In the genomic region with DNA sequence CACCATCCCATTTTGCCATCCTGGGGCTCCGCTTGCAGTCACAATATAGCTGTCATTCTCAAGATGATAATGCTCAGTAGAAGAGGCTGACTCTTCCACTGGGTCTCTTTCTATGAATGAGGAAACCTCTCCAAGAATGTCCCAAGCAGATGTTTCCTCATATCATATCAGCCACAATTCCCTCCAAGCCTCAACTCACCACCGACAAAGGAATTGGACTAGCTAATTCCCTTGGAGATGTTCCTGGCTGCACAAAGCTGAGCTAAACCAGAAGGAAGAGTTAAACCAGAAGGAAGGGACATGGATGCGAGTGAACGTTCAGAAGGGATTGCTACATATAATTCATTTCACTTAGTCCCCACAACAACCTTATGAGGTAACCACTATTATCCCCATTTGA, we compare ENCODE assay signal across 28 cellular contexts.
DNase-seq lines count a peak whose midpoint lies in the region; ATAC-seq, FAIRE-seq and TF ChIP-seq lines count a peak whose summit lies in the region.
"Had no signal": no experiment of that assay in that cellular context is flagged by ENCODE, and none has a peak within 500 bp of the region (broad histone marks: within the 10 kb centered on the region; RNA-seq: fewer than 3 reads in every experiment).

No MANE protein-coding gene starts in this region.

- H3K4me3 Mint-ChIP-seq in MCF 10A (ENCODE audit: unreplicated experiment), result no peak overlapping the region
- no peak overlapping the region for H3K4me3 Mint-ChIP-seq in activated CD8-positive, alpha-beta memory T cell treated with anti-CD3 and anti-CD28 coated beads, Interleukin-2, amount 10 ng/mL, durations not matched to agents 7 days and 5 days
- H3K4me3 Mint-ChIP-seq: dendritic cell treated with granulocyte-macrophage colony-stimulating factor and Interleukin-4, amounts not matched to agents 40 ng/mL and 50 ng/mL, for 4 days; IgD-negative memory B cell; natural killer cell; T-helper 17 cell had no signal

- 45 to 53% methylated on average over 4 of the region's 4 CpGs for whole genome bisulfite sequencing in heart right ventricle, 2 donors

- no TSS peak for BruUV-seq in MCF 10A (replicated peaks; lab: Mats Ljungman, UMichigan)

- intact Hi-C loops in MCF 10A (cut with micrococcal nuclease), result no loop called here
- intact Hi-C loops in breast epithelium (cut with DNase I; ENCODE audit: low total_unique reads), result loop anchor here (10.0 kb wide), 1 partner anchor 50 kb away; no protein-coding TSS in a partner anchor
- intact Hi-C loops in heart right ventricle (cut with DNase I), result loop anchor here in 2 of 10 donors (5.0 kb wide), 1 partner anchor 57 kb away; no protein-coding TSS in a partner anchor

- in situ Hi-C loops in astrocyte of the spinal cord (cut with HindIII; ENCODE audit: low sequenced_read_pairs), result no loop called here

- H3K4me1 Mint-ChIP-seq in MCF 10A (ENCODE audit: insufficient read depth, unreplicated experiment), result peaks cover 54% of the 10 kb centered on the region
- no peaks in the 10 kb centered on the region for H3K4me1 Mint-ChIP-seq in activated CD8-positive, alpha-beta memory T cell treated with anti-CD3 and anti-CD28 coated beads, Interleukin-2, amount 10 ng/mL, durations not matched to agents 7 days and 5 days
- H3K4me1 Mint-ChIP-seq: IgD-negative memory B cell, natural killer cell had no signal

- no peak overlapping the region for H3K27ac ChIP-seq in breast epithelium
- H3K27ac ChIP-seq in heart right ventricle, result no peak overlapping the region
- H3K27ac ChIP-seq: adrenal gland, left lung, pancreas, right lobe of liver had no signal

- no peak overlapping the region for H3K27ac Mint-ChIP-seq in MCF 10A (ENCODE audit: low read depth, unreplicated experiment)
- no peak overlapping the region for H3K27ac Mint-ChIP-seq in activated CD8-positive, alpha-beta memory T cell treated with anti-CD3 and anti-CD28 coated beads, Interleukin-2, amount 10 ng/mL, durations not matched to agents 7 days and 5 days
- H3K27ac Mint-ChIP-seq: dendritic cell treated with granulocyte-macrophage colony-stimulating factor and Interleukin-4, amounts not matched to agents 40 ng/mL and 50 ng/mL, for 4 days; IgD-negative memory B cell; natural killer cell; T-helper 17 cell had no signal

- POLR2A ChIA-PET in MCF 10A (lab: Yijun Ruan, JAX), result interaction anchor here (0.9 to 1.8 kb wide), 6 partner anchors 13 to 66 kb away, joined by 3 to 9 read pairs (median 5); no protein-coding TSS in a partner anchor

- peak in 6 of 8 donors; percentile 31 to 59 (median 50) for ATAC-seq in heart right ventricle
- ATAC-seq in activated CD8-positive, alpha-beta memory T cell treated with anti-CD3 and anti-CD28 coated beads, Interleukin-2, amount 10 ng/mL, durations not matched to agents 7 days and 5 days, result no peak
- ATAC-seq: natural killer cell, right lobe of liver, T-helper 17 cell had no signal

- no peaks in the 10 kb centered on the region for H3K27me3 Mint-ChIP-seq in MCF 10A (ENCODE audit: insufficient read depth, unreplicated experiment)
- peaks cover 33% of the 10 kb centered on the region for H3K27me3 Mint-ChIP-seq in activated CD8-positive, alpha-beta memory T cell treated with anti-CD3 and anti-CD28 coated beads, Interleukin-2, amount 10 ng/mL, durations not matched to agents 7 days and 5 days

- CTCF ChIA-PET in MCF 10A (lab: Yijun Ruan, JAX), result interaction anchor here (0.6 to 0.9 kb wide), 2 partner anchors 24 to 255 kb away, joined by 4 to 6 read pairs; no protein-coding TSS in a partner anchor
- CTCF ChIA-PET in activated CD8-positive, alpha-beta memory T cell treated with anti-CD3 and anti-CD28 coated beads, Interleukin-2, amount 10 ng/mL, durations not matched to agents 7 days and 5 days (lab: Charles Lee), result no interaction called here

- TF ChIP-seq CTCF in MCF 10A (IDR thresholded peaks at IDR 0.05; ENCODE audit: unreplicated experiment), result no peak
- no peak for TF ChIP-seq CTCF in breast epithelium (IDR thresholded peaks at IDR 0.05)
- no peak for TF ChIP-seq CTCF in astrocyte of the spinal cord (IDR thresholded peaks at IDR 0.05; ENCODE audit: low read depth, low read length)
- no peak for TF ChIP-seq CTCF in heart right ventricle (IDR thresholded peaks at IDR 0.05)

- H3K4me1 ChIP-seq in breast epithelium (no peaks in the 10 kb centered on the region), heart right ventricle (peaks cover 0 to 42% (median 20%) of the 10 kb centered on the region in 9 donors)

- H3K9me3 ChIP-seq in breast epithelium, result no peaks in the 10 kb centered on the region
- peaks cover 0 to 7% (median 0%) of the 10 kb centered on the region in 11 donors for H3K9me3 ChIP-seq in heart right ventricle
- H3K9me3 ChIP-seq: adrenal gland, left lung, pancreas, right lobe of liver, transverse colon had no signal

- peak; percentile 8 for DNase-seq in MCF 10A (ENCODE audit: unreplicated experiment)
- DNase-seq in breast epithelium (ENCODE audit: low spot score in 2 of 2), result no peak
- peak; percentile 23 for DNase-seq in astrocyte of the spinal cord (ENCODE audit: low read depth, low spot score)
- DNase-seq in heart right ventricle, result no peak
- no peak for DNase-seq in urothelium cell line (ENCODE audit: low spot score)
- no peak for DNase-seq in stimulated activated CD4-positive, alpha-beta T cell treated with anti-CD3 and anti-CD28 coated beads, Interleukin-15, amount 100 ng/mL, for 24 hours
- no peak for DNase-seq in activated CD8-positive, alpha-beta memory T cell treated with anti-CD3 and anti-CD28 coated beads, Interleukin-2, amount 10 ng/mL, durations not matched to agents 7 days and 5 days
- no peak for DNase-seq in islet precursor cell
- DNase-seq: 8988T; activated CD4-positive, alpha-beta T cell treated with anti-CD3 and anti-CD28 coated beads for 4 hours; activated naive CD4-positive, alpha-beta T cell; activated T-cell treated with anti-CD3 and anti-CD28 coated beads, Interleukin-2, amount 50 U/mL, for 48 hours; adrenal gland; caudate nucleus; GDM1; left lung; midbrain; MM.1S; natural killer cell; NCI-H1417 treated with DMSO at 0.1 percent for 48 hours; NCI-H2107; NCI-H510A treated with DMSO at 0.1 percent for 48 hours; pancreas; right lobe of liver; T-helper 17 cell; transverse colon had no signal

- H3K36me3 ChIP-seq in breast epithelium, result no peaks in the 10 kb centered on the region
- H3K36me3 ChIP-seq in heart right ventricle, result no peaks in the 10 kb centered on the region
- H3K36me3 ChIP-seq: adrenal gland, left lung, pancreas, right lobe of liver, transverse colon had no signal

- peak; percentile 40 for FAIRE-seq in urothelium cell line (lab: Jason Lieb, UNC)
- FAIRE-seq: pancreas had no signal

- H3K27me3 ChIP-seq in breast epithelium (peaks cover 0 to 10% of the 10 kb centered on the region in 2 donors), heart right ventricle (no peaks in the 10 kb centered on the region)
- H3K27me3 ChIP-seq: adrenal gland, left lung, pancreas, right lobe of liver, transverse colon had no signal

- H3K4me3 ChIP-seq in breast epithelium (no peak overlapping the region), astrocyte of the spinal cord (ENCODE audit: low read depth, low read length) (no peak overlapping the region), heart right ventricle (no peak overlapping the region)
- H3K4me3 ChIP-seq: adrenal gland, left lung, pancreas, right lobe of liver, transverse colon had no signal

- TF ChIP-seq POLR2A in breast epithelium (IDR thresholded peaks at IDR 0.05), result no peak

- H3K36me3 Mint-ChIP-seq in MCF 10A (ENCODE audit: insufficient read depth, unreplicated experiment), result peaks cover 10% of the 10 kb centered on the region
- H3K36me3 Mint-ChIP-seq in activated CD8-positive, alpha-beta memory T cell treated with anti-CD3 and anti-CD28 coated beads, Interleukin-2, amount 10 ng/mL, durations not matched to agents 7 days and 5 days, result no peaks in the 10 kb centered on the region
- H3K36me3 Mint-ChIP-seq: IgD-negative memory B cell, natural killer cell had no signal

- H3K9me3 Mint-ChIP-seq in MCF 10A (ENCODE audit: unreplicated experiment), result no peaks in the 10 kb centered on the region
- H3K9me3 Mint-ChIP-seq in activated CD8-positive, alpha-beta memory T cell treated with anti-CD3 and anti-CD28 coated beads, Interleukin-2, amount 10 ng/mL, durations not matched to agents 7 days and 5 days (ENCODE audit: low read depth), result no peaks in the 10 kb centered on the region
- H3K9me3 Mint-ChIP-seq: natural killer cell had no signal

Comparison
In these comparisons a context has a peak if more than half of its experiments do, and no peak if none do; other contexts are left out.
1. DNase-seq: peak in MCF 10A (single experiment) and astrocyte of the spinal cord (single experiment); none in breast epithelium (0 of 2), heart right ventricle (0 of 2), urothelium cell line (single experiment), stimulated activated CD4-positive, alpha-beta T cell treated with anti-CD3 and anti-CD28 coated beads, Interleukin-15, amount 100 ng/mL, for 24 hours (single experiment), activated CD8-positive, alpha-beta memory T cell treated with anti-CD3 and anti-CD28 coated beads, Interleukin-2, amount 10 ng/mL, durations not matched to agents 7 days and 5 days (single experiment) and islet precursor cell (single experiment).